ENCODE assay signal across 10 cellular contexts in genomic region chr18:54260376-54261072, GRCh38. TPM values are rescaled to one million over a fixed set of nuclear protein-coding genes. Genes with fewer than 3 reads are reported as not detected.
DNase-seq lines count a peak whose midpoint lies in the region; ATAC-seq and TF ChIP-seq lines count a peak whose summit lies in the region.
"Had no signal": no experiment of that assay in that cellular context is flagged by ENCODE, and none has a peak within 500 bp of the region (broad histone marks: within the 10 kb centered on the region; RNA-seq: fewer than 3 reads in every experiment).

No MANE protein-coding gene starts in this region.

- H3K27ac ChIP-seq in SJCRH30, result no peak overlapping the region

- no peak for TF ChIP-seq CTCF in MCF 10A (IDR thresholded peaks at IDR 0.05; ENCODE audit: unreplicated experiment)
- TF ChIP-seq CTCF in type B pancreatic cell (conservative IDR thresholded peaks at IDR 0.05), result no peak

- peak; percentile 74 for ATAC-seq in Right ventricle myocardium inferior
- ATAC-seq in HG03378 (IDR thresholded peaks at IDR 0.05; ENCODE audit: unreplicated experiment), result peak; percentile 39
- no peak for ATAC-seq in HG03469 (IDR thresholded peaks at IDR 0.05; ENCODE audit: unreplicated experiment)

- H3K4me1 Mint-ChIP-seq in MCF 10A (ENCODE audit: insufficient read depth, unreplicated experiment), result peaks cover 6% of the 10 kb centered on the region
- H3K4me1 Mint-ChIP-seq in type B pancreatic cell (ENCODE audit: unreplicated experiment), result peaks cover 12% of the 10 kb centered on the region

- POLR2A ChIA-PET in MCF 10A (lab: Yijun Ruan, JAX), result interaction anchor here (0.8 to 1.0 kb wide), 2 partner anchors 9 to 13 kb away, joined by 3 read pairs; partner anchors contain the start of gene POLI

- H3K4me3 ChIP-seq in SJCRH30, result no peak overlapping the region
- H3K4me3 ChIP-seq: BLaER1 treated with 17β-estradiol and CSF1 and Interleukin-3, amounts not matched to agents 10 nM and 100 nM had no signal

- no peak overlapping the region for H3K27ac Mint-ChIP-seq in MCF 10A (ENCODE audit: low read depth, unreplicated experiment)
- peak overlapping the region; percentile 46 for H3K27ac Mint-ChIP-seq in type B pancreatic cell

- no peaks in the 10 kb centered on the region for H3K9me3 ChIP-seq in SJCRH30 (replicated peaks)
- H3K9me3 ChIP-seq: BLaER1 treated with 17β-estradiol and CSF1 and Interleukin-3, amounts not matched to agents 10 nM and 100 nM had no signal

- H3K36me3 Mint-ChIP-seq in MCF 10A (ENCODE audit: insufficient read depth, unreplicated experiment) (no peaks in the 10 kb centered on the region), type B pancreatic cell (no peaks in the 10 kb centered on the region)
- H3K36me3 Mint-ChIP-seq: naive B cell had no signal

- intact Hi-C loops in Right ventricle myocardium inferior (cut with DNase I), result no loop called here
- intact Hi-C loops in cardiac septum (cut with DNase I), result no loop called here
- intact Hi-C loops in MCF 10A (cut with micrococcal nuclease), result no loop called here

- no peak for DNase-seq in Right ventricle myocardium inferior (ENCODE audit: missing footprints)
- no peak for DNase-seq in cardiac septum (ENCODE audit: low spot score)
- DNase-seq in MCF 10A (ENCODE audit: unreplicated experiment), result peak; percentile 54
- no peak for DNase-seq in type B pancreatic cell (ENCODE audit: extremely low spot score, unreplicated experiment)
- DNase-seq in SJCRH30, result no peak
- DNase-seq in GM19238 (ENCODE audit: insufficient read length, low spot score), result no peak
- DNase-seq: naive B cell had no signal

- no peaks in the 10 kb centered on the region for H3K4me1 ChIP-seq in SJCRH30

- BruUV-seq in MCF 10A (replicated peaks; lab: Mats Ljungman, UMichigan), result no TSS peak

- H3K27me3 Mint-ChIP-seq in MCF 10A (ENCODE audit: insufficient read depth, unreplicated experiment), result no peaks in the 10 kb centered on the region
- H3K27me3 Mint-ChIP-seq in type B pancreatic cell, result no peaks in the 10 kb centered on the region
- H3K27me3 Mint-ChIP-seq: naive B cell had no signal

- CTCF ChIA-PET in MCF 10A (lab: Yijun Ruan, JAX), result interaction anchor here (0.7 to 1.5 kb wide), 2 partner anchors 10 to 101 kb away, joined by 3 to 7 read pairs; no protein-coding TSS in a partner anchor

- H3K4me3 Mint-ChIP-seq in MCF 10A (ENCODE audit: unreplicated experiment), result no peak overlapping the region
- no peak overlapping the region for H3K4me3 Mint-ChIP-seq in type B pancreatic cell

- no peaks in the 10 kb centered on the region for H3K36me3 ChIP-seq in SJCRH30
- H3K36me3 ChIP-seq: BLaER1 treated with 17β-estradiol and CSF1 and Interleukin-3, amounts not matched to agents 10 nM and 100 nM had no signal

- H3K27me3 ChIP-seq in SJCRH30, result no peaks in the 10 kb centered on the region
- H3K27me3 ChIP-seq: BLaER1 treated with 17β-estradiol and CSF1 and Interleukin-3, amounts not matched to agents 10 nM and 100 nM had no signal

- H3K9me3 Mint-ChIP-seq in MCF 10A (ENCODE audit: unreplicated experiment) (no peaks in the 10 kb centered on the region), type B pancreatic cell (no peaks in the 10 kb centered on the region)
- H3K9me3 Mint-ChIP-seq: naive B cell had no signal

RNA-seq across cellular contexts. Expression of gene POLI, which starts 8.8 kb away (rescaled TPM):
- total RNA-seq in Right ventricle myocardium inferior (21.0 TPM), cardiac septum (22.4 TPM), MCF 10A (2022) (34.7 and 37.4 TPM in 2 replicates), type B pancreatic cell (ENCODE audit: low replicate concordance) (29.0 and 44.2 TPM in 2 replicates)
- 16.1 and 16.5 TPM in 2 replicates for total RNA-seq in SJCRH30 (2014; rRNA removed; shearing (Covaris generic))

RNA-seq across cellular contexts. Expression of gene MBD2, which starts 36.1 kb away (rescaled TPM):
- 45.1 TPM for total RNA-seq in Right ventricle myocardium inferior
- 33.4 TPM for total RNA-seq in cardiac septum
- 179 and 194 TPM in 2 replicates for total RNA-seq in MCF 10A (2022)
- 48.8 and 100 TPM in 2 replicates for total RNA-seq in type B pancreatic cell (ENCODE audit: low replicate concordance)
- total RNA-seq in SJCRH30 (2014; rRNA removed; shearing (Covaris generic)), result 18.5 and 18.8 TPM in 2 replicates
